In the genomic region with DNA sequence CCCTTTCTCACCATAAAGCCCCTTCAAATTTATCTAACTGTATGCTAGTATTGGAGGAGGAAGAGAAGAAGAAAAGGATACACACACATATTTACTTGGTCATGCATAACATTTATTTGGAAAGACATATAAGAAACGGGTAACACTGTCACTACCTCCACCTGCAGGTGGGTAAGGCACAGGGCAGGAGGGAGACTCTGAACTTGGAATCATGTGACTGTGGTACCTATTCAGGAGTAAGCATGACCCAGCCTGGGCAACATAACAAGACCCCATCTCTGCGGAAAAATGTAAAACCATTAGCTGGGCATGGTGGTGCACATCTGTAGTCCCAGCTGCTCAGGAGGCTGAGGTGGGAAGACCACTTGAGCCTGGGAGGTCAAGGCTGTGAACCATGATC, we compare ENCODE assay signal across 14 cellular contexts. TPM values are rescaled to one million over a fixed set of nuclear protein-coding genes. Genes with fewer than 3 reads are reported as not detected.
DNase-seq lines count a peak whose midpoint lies in the region; ATAC-seq and TF ChIP-seq lines count a peak whose summit lies in the region.
"Had no signal": no experiment of that assay in that cellular context is flagged by ENCODE, and none has a peak within 500 bp of the region (broad histone marks: within the 10 kb centered on the region; RNA-seq: fewer than 3 reads in every experiment).

No MANE protein-coding gene starts in this region.

- no peak for DNase-seq in Caco-2
- no peak for DNase-seq in RWPE2 (ENCODE audit: low spot score)
- DNase-seq in germinal center (ENCODE audit: low spot score): peak; percentile 28
- DNase-seq in ecto neural progenitor cell (ENCODE audit: low spot score): no peak
- DNase-seq: activated CD8-positive, alpha-beta memory T cell treated with anti-CD3 and anti-CD28 coated beads, Interleukin-2, amount 50 U/mL, for 48 hours; hippocampal formation; naive B cell; stimulated activated naive CD4-positive, alpha-beta T cell treated with Interleukin-2 at 50 U/mL for 16 hours had no signal

- H3K36me3 ChIP-seq in Caco-2 (ENCODE audit: control insufficient read depth, insufficient read depth, low read length): no peaks in the 10 kb centered on the region
- no peaks in the 10 kb centered on the region for H3K36me3 ChIP-seq in HEK293 (ENCODE audit: control insufficient read depth in 2 of 2, insufficient read depth in 1 of 2, low read length in 2 of 2)
- no peaks in the 10 kb centered on the region for H3K36me3 ChIP-seq in RWPE2 (ENCODE audit: low read depth)

- H3K9me3 ChIP-seq in Caco-2: no peaks in the 10 kb centered on the region
- H3K9me3 ChIP-seq in HEK293 (ENCODE audit: control insufficient read depth, insufficient read depth, low read depth, low read length): no peaks in the 10 kb centered on the region
- H3K9me3 ChIP-seq in RWPE2 (ENCODE audit: severe bottlenecking): no peaks in the 10 kb centered on the region

- H3K36me3 Mint-ChIP-seq in Caco-2 (ENCODE audit: insufficient read depth, unreplicated experiment): no peaks in the 10 kb centered on the region
- H3K36me3 Mint-ChIP-seq: naive B cell had no signal

- no peak overlapping the region for H3K27ac Mint-ChIP-seq in Caco-2 (ENCODE audit: unreplicated experiment)
- H3K27ac Mint-ChIP-seq: naive B cell had no signal

- POLR2A ChIA-PET in Caco-2 (lab: Charles Lee) (interaction anchor here (0.7 kb wide), 1 partner anchor 21 kb away, joined by 4 read pairs; no protein-coding TSS in a partner anchor), HEK293 (lab: Yijun Ruan, JAX) (no interaction called here)

- H3K27ac ChIP-seq in HEK293 (ENCODE audit: extremely low read depth, low read depth, low read length) (no peak overlapping the region), RWPE2 (ENCODE audit: poor library complexity, severe bottlenecking) (peak overlapping the region; percentile 81)

- H3K4me1 ChIP-seq in Caco-2 (no peaks in the 10 kb centered on the region), HEK293 (ENCODE audit: control insufficient read depth, insufficient read depth, low read length) (no peaks in the 10 kb centered on the region), RWPE2 (ENCODE audit: insufficient read depth, poor library complexity, severe bottlenecking) (peaks cover 23% of the 10 kb centered on the region)

- peaks cover 9% of the 10 kb centered on the region for H3K27me3 Mint-ChIP-seq in Caco-2 (ENCODE audit: insufficient read depth, unreplicated experiment)

- TF ChIP-seq CTCF in Caco-2 (IDR thresholded peaks at IDR 0.05; ENCODE audit: insufficient read depth in 1 of 2, low read depth in 1 of 2, low read length in 1 of 2, severe bottlenecking in 1 of 2, unreplicated experiment in 1 of 2) (peak; percentile 27 to 38), HEK293 (tag by site-specific recombination; IDR thresholded peaks at IDR 0.05) (peak; percentile 35; the same call in 1 of the 2 replicates), RWPE2 (IDR thresholded peaks at IDR 0.05; ENCODE audit: poor library complexity, severe bottlenecking) (peak; percentile 60)

- no peak overlapping the region for H3K4me3 ChIP-seq in Caco-2 (ENCODE audit: low read depth, low read length)
- H3K4me3 ChIP-seq in HEK293 (ENCODE audit: low read depth, low read length): no peak overlapping the region
- H3K4me3 ChIP-seq in RWPE2 (ENCODE audit: severe bottlenecking): no peak overlapping the region

- H3K27me3 ChIP-seq in Caco-2 (replicated peaks; ENCODE audit: control insufficient read depth, insufficient read depth, low read length): no peaks in the 10 kb centered on the region
- H3K27me3 ChIP-seq in RWPE2 (ENCODE audit: insufficient read depth, poor library complexity, severe bottlenecking): no peaks in the 10 kb centered on the region

- intact Hi-C loops in Caco-2 (cut with micrococcal nuclease; ENCODE audit: unreplicated experiment): no loop called here

- no TSS peak for BruUV-seq in Caco-2 (replicated peaks; lab: Mats Ljungman, UMichigan)

- CTCF ChIA-PET in Caco-2 (lab: Charles Lee): no interaction called here
- CTCF ChIA-PET in HEK293 (lab: Yijun Ruan, JAX): interaction anchor here (0.6 to 1.7 kb wide), 12 partner anchors 9 to 325 kb away, joined by 3 to 8 read pairs (median 4); a partner anchor contains a TSS

- H3K4me3 Mint-ChIP-seq in Caco-2 (ENCODE audit: unreplicated experiment): no peak overlapping the region

- no peaks in the 10 kb centered on the region for H3K9me3 Mint-ChIP-seq in Caco-2 (ENCODE audit: unreplicated experiment)
- H3K9me3 Mint-ChIP-seq: naive B cell had no signal

- H3K4me1 Mint-ChIP-seq in Caco-2 (ENCODE audit: low read depth, unreplicated experiment): no peaks in the 10 kb centered on the region

- peak; percentile 43; the same call in 2 of the 3 replicates for ATAC-seq in RWPE2 (ENCODE audit: low read depth)
- ATAC-seq in HG03159 (IDR thresholded peaks at IDR 0.05; ENCODE audit: unreplicated experiment): no peak
- no peak for ATAC-seq in GM18858 (IDR thresholded peaks at IDR 0.05; ENCODE audit: unreplicated experiment)
- ATAC-seq in HG02981 (IDR thresholded peaks at IDR 0.05; ENCODE audit: unreplicated experiment): no peak

TF ChIP-seq in HEK293, 187 proteins besides CTCF, POLR2A, EP300 and RAD21:
- TF ChIP-seq ZNF138 (tag by site-specific recombination; IDR thresholded peaks at IDR 0.05; ENCODE audit: borderline replicate concordance): no peak
- TF ChIP-seq ZNF121 (tag by site-specific recombination; IDR thresholded peaks at IDR 0.05): peak; percentile 74; the same call in 1 of the 2 replicates

RNA-seq across cellular contexts. Expression of a gene that starts 1.4 kb away (rescaled TPM):
- total RNA-seq in Caco-2 (2022): not detected in 2 replicates
- total RNA-seq: cardiac septum, LHCN-M2 had no signal
